In genomic region chr1:244915736-244916135, GRCh38 we compare ENCODE assay signal across 32 cellular contexts.
"Had no signal": no experiment of that assay in that cellular context is flagged by ENCODE, and none has a peak within 500 bp of the region (broad histone marks: within the 10 kb centered on the region; RNA-seq: fewer than 3 reads in every experiment).

No MANE protein-coding gene starts in this region.

- ATAC-seq: activated naive CD4-positive, alpha-beta T cell treated with anti-CD3 and anti-CD28 coated beads, Interleukin-2, amount 50 U/mL, for 72 hours; activated naive CD8-positive, alpha-beta T cell treated with anti-CD3 and anti-CD28 coated beads, Interleukin-2, amount 50 U/mL, for 24 hours; activated T-cell treated with anti-CD3 and anti-CD28 coated beads, Interleukin-2, amount 50 U/mL, for 4 hours; activated T-cell treated with anti-CD3 and anti-CD28 coated beads, Interleukin-2, amount 50 U/mL, for 72 hours; activated T-helper 17 cell treated with anti-CD3 and anti-CD28 coated beads, Interleukin-2, amount 50 U/mL, for 72 hours; body of pancreas had no signal

- H3K27ac ChIP-seq: adrenal gland, ascending aorta, body of pancreas, brain microvascular endothelial cell, breast epithelium, cardiac muscle cell had no signal

- H3K4me1 ChIP-seq: ascending aorta, breast epithelium had no signal

- H3K9me3 ChIP-seq: adrenal gland, ascending aorta, body of pancreas, breast epithelium had no signal

- H3K36me3 ChIP-seq: adrenal gland, ascending aorta, brain microvascular endothelial cell, breast epithelium, cardiac muscle cell had no signal

- H3K27me3 ChIP-seq: ascending aorta, body of pancreas, brain microvascular endothelial cell, breast epithelium had no signal

- DNase-seq: activated effector memory CD4-positive, alpha-beta T cell treated with anti-CD3 and anti-CD28 coated beads, Interleukin-2, amount 50 U/mL, for 16 hours; activated effector memory CD4-positive, alpha-beta T cell treated with Interleukin-2 at 50 U/mL for 16 hours; activated gamma-delta T cell; activated gamma-delta T cell treated with Interleukin-2 at 50 U/mL for 16 hours; activated naive CD4-positive, alpha-beta T cell; activated naive CD4-positive, alpha-beta T cell treated with anti-CD3 and anti-CD28 coated beads for 36 hours; activated naive CD4-positive, alpha-beta T cell treated with anti-CD3 and anti-CD28 coated beads, Interleukin-2, amount 10 ng/mL, durations not matched to agents 7 days and 5 days; activated naive CD4-positive, alpha-beta T cell treated with anti-CD3 and anti-CD28 coated beads, Interleukin-2, amount 50 U/mL, for 16 hours; activated naive CD4-positive, alpha-beta T cell treated with Interleukin-2 at 50 U/mL for 16 hours; activated naive CD8-positive, alpha-beta T cell treated with anti-CD3 and anti-CD28 coated beads for 36 hours; activated naive CD8-positive, alpha-beta T cell treated with anti-CD3 and anti-CD28 coated beads, Interleukin-2, amount 10 ng/mL, durations not matched to agents 7 days and 5 days; activated naive CD8-positive, alpha-beta T cell treated with anti-CD3 and anti-CD28 coated beads, Interleukin-2, amount 50 U/mL, for 24 hours; activated T-cell treated with anti-CD3 and anti-CD28 coated beads for 4 hours; activated T-cell treated with anti-CD3 and anti-CD28 coated beads, Interleukin-2, amount 50 U/mL, for 1 hour; activated T-cell treated with anti-CD3 and anti-CD28 coated beads, Interleukin-2, amount 50 U/mL, for 24 hours; activated T-cell treated with anti-CD3 and anti-CD28 coated beads, Interleukin-2, amount 50 U/mL, for 4 hours; activated T-cell treated with anti-CD3 and anti-CD28 coated beads, Interleukin-2, amount 50 U/mL, for 48 hours; activated T-cell treated with anti-CD3 and anti-CD28 coated beads, Interleukin-2, amount 50 U/mL, for 72 hours; adrenal gland; amniotic stem cell; amygdala; anterior cingulate cortex; aorta; body of pancreas; brain microvascular endothelial cell; caudate nucleus; central memory CD4-positive, alpha-beta T cell had no signal

- H3K4me3 ChIP-seq: adrenal gland, ascending aorta, body of pancreas, breast epithelium, cardiac muscle cell had no signal
